In the genomic region with DNA sequence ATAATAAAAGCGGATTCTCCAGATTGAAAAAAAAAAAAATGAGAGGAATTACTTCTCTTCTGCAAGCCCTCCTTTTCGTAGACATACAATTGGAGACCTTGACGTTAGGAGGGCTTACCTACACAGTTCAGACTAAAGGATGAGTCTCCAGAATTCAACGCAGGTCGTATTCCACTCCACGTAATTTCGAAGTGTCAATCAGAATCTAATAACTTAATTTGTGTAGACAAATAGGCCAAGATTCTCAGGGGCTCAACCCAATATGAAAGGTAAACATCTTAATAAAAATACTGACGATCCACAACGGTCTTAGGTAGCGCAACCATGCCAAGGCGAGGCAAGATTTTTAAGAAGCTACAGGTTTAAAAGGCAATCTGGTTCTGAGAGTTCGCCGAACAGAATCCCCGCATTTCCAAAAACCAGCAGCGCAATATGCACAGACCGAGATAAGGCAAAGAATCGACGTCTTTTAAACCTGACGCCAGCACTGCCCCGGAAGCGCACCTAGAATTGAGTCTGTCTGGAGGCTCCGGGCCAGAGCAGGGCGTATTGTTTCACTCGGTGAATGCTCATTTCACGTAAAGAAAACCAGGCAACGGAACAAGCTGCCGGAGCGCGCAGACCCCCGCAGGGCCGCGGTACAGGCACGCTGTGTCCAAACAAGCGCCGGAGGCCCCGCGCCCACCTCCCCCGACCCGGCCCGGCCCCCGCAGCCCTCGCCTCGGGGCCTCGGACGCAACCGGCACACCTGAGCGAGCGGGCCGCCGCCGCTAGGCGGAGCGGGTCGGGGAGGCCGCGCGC, we compare ENCODE assay signal across 8 cellular contexts. TPM values are rescaled to one million over a fixed set of nuclear protein-coding genes. Genes with fewer than 3 reads are reported as not detected.
A peak's percentile ranks its signal among the peaks of the same experiment; 100 is the strongest.
DNase-seq lines count a peak whose midpoint lies in the region; ATAC-seq and TF ChIP-seq lines count a peak whose summit lies in the region.

No MANE protein-coding gene starts in this region.

- H3K9me3 ChIP-seq in mesodermal cell (ENCODE audit: control insufficient read depth, low read length) (no peaks in the 10 kb centered on the region), suprapubic skin (no peaks in the 10 kb centered on the region)

- peak overlapping the region; percentile 90 for H3K27ac ChIP-seq in mesodermal cell (ENCODE audit: low read depth, low read length, severe bottlenecking)
- H3K27ac ChIP-seq in suprapubic skin: peak overlapping the region; percentile 97

- peak; percentile 37 for ATAC-seq in GM21526 (IDR thresholded peaks at IDR 0.05; ENCODE audit: low FRiP score, unreplicated experiment)

- no peaks in the 10 kb centered on the region for H3K27me3 ChIP-seq in suprapubic skin

- TF ChIP-seq CTCF in suprapubic skin (IDR thresholded peaks at IDR 0.05): peak; percentile 25 to 50

- H3K4me1 ChIP-seq in mesodermal cell (ENCODE audit: control insufficient read depth, insufficient read depth, low read length, poor library complexity, severe bottlenecking) (peaks cover 2% of the 10 kb centered on the region), suprapubic skin (peaks cover 41% of the 10 kb centered on the region)

- H3K4me3 ChIP-seq in mesodermal cell (ENCODE audit: extremely low read depth, insufficient read depth, low read length, poor library complexity, severe bottlenecking): peak overlapping the region; percentile 88
- peak overlapping the region; percentile 67 for H3K4me3 ChIP-seq in suprapubic skin

- DNase-seq in NCI-H146 (lab: John Stamatoyannopoulos, UW) (peak; percentile 55), NCI-H146 treated with DMSO at 0.1 percent for 48 hours (lab: John Stamatoyannopoulos, UW; ENCODE audit: unreplicated experiment) (no peak), HuH-7 (ENCODE audit: low spot score) (peak; percentile 42), T-helper 2 cell (peak in 4 of 5 experiments; percentile 40 to 81 (median 62)), suprapubic skin (ENCODE audit: low spot score in 2 of 2) (no peak)
- DNase-seq in effector CD4-positive, alpha-beta T cell: peak; percentile 59

- WGBS in mesodermal cell (ENCODE audit: insufficient coverage in 2 of 2), 2 experiments: 1% methylated on average over 44 to 50 of the region's 57 CpGs
- 5% methylated on average over 18 of the region's 57 CpGs for whole genome bisulfite sequencing in suprapubic skin

- TF ChIP-seq EP300 in suprapubic skin (IDR thresholded peaks at IDR 0.05): no peak

- TF ChIP-seq POLR2A in suprapubic skin (IDR thresholded peaks at IDR 0.05): no peak

- H3K36me3 ChIP-seq in mesodermal cell (ENCODE audit: control insufficient read depth, insufficient read depth, low read length) (peaks cover 6% of the 10 kb centered on the region), suprapubic skin (no peaks in the 10 kb centered on the region)

RNA-seq across cellular contexts. Expression of a gene that starts 0.6 kb away (rescaled TPM):
- polyA plus RNA-seq in mesodermal cell (2013, experiment 1 of 2): 66.8 TPM
- polyA plus RNA-seq in mesodermal cell (2013, experiment 2 of 2): 63.2 TPM
- 100 to 1,000 TPM in 1 of 4 donors, 10 to 100 TPM in 3; 70.0 to 116 (median 86.5) TPM for total RNA-seq in suprapubic skin

RNA-seq across cellular contexts. Expression of a gene that starts 28.9 kb away (rescaled TPM):
- polyA plus RNA-seq in mesodermal cell (2013, experiment 1 of 2): 45.7 TPM
- polyA plus RNA-seq in mesodermal cell (2013, experiment 2 of 2): 42.6 TPM
- 10 to 100 TPM in 3 of 4 donors, 1 to 10 TPM in 1; 8.3 to 22.8 (median 12.4) TPM for total RNA-seq in suprapubic skin

RNA-seq across cellular contexts. Expression of a gene that starts 29.0 kb away (rescaled TPM):
- polyA plus RNA-seq in mesodermal cell (2013, experiment 1 of 2): not detected
- not detected for polyA plus RNA-seq in mesodermal cell (2013, experiment 2 of 2)
- under 1 TPM in 2 of 4 donors, not detected in 2; 0.72 to 0.89 TPM for total RNA-seq in suprapubic skin

Comparison
In these comparisons a context has a peak if more than half of its experiments do, and no peak if none do; other contexts are left out.
1. DNase-seq: peak in NCI-H146 (single experiment), HuH-7 (single experiment), T-helper 2 cell (4 of 5) and effector CD4-positive, alpha-beta T cell (single experiment); none in NCI-H146 treated with DMSO at 0.1 percent for 48 hours (single experiment) and suprapubic skin (0 of 2).